10 cellular contexts compared by ENCODE assay signal in genomic region chr9:38022995-38023394, GRCh38. TPM values are rescaled to one million over a fixed set of nuclear protein-coding genes. Genes with fewer than 3 reads are reported as not detected.
DNase-seq lines count a peak whose midpoint lies in the region; ATAC-seq and TF ChIP-seq lines count a peak whose summit lies in the region.
"Had no signal": no experiment of that assay in that cellular context is flagged by ENCODE, and none has a peak within 500 bp of the region (broad histone marks: within the 10 kb centered on the region; RNA-seq: fewer than 3 reads in every experiment).

No MANE protein-coding gene starts in this region.

- DNase-seq in LNCaP clone FGC (ENCODE audit: low read depth) (peak; percentile 95), SHP77 (lab: John Stamatoyannopoulos, UW) (peak; percentile 55 to 83), left lobe of liver (ENCODE audit: low spot score) (peak; percentile 87), stomach (peak; percentile 82)
- no peak for DNase-seq in activated CD4-positive, alpha-beta T cell treated with anti-CD3 and anti-CD28 coated beads, Interleukin-2, amount 10 ng/mL, durations not matched to agents 24 days and 14 days
- DNase-seq in stimulated activated CD8-positive, alpha-beta memory T cell treated with anti-CD3 and anti-CD28 coated beads, Interleukin-4, amount 100 ng/mL, for 48 hours, result no peak
- no peak for DNase-seq in activated CD8-positive, alpha-beta memory T cell treated with anti-CD3 and anti-CD28 coated beads, Interleukin-2, amount 50 U/mL, for 48 hours
- DNase-seq: KG1; stimulated activated naive B cell treated with anti-CD40 and anti-IgM and Interleukin-4, amounts not matched to agents 10 μg/mL and 1 μg/mL and 100 μg/mL, for 72 hours had no signal

- H3K4me1 Mint-ChIP-seq in activated CD4-positive, alpha-beta T cell treated with anti-CD3 and anti-CD28 coated beads, Interleukin-2, amount 10 ng/mL, durations not matched to agents 24 days and 14 days, result no peaks in the 10 kb centered on the region

- H3K4me1 ChIP-seq in stomach, result peaks cover 64 to 97% (median 82%) of the 10 kb centered on the region in 4 donors

- no peak for TF ChIP-seq POLR2A in stomach (IDR thresholded peaks at IDR 0.05)

- H3K36me3 Mint-ChIP-seq in activated CD4-positive, alpha-beta T cell treated with anti-CD3 and anti-CD28 coated beads, Interleukin-2, amount 10 ng/mL, durations not matched to agents 24 days and 14 days (ENCODE audit: low read depth), result no peaks in the 10 kb centered on the region
- H3K36me3 Mint-ChIP-seq: stimulated activated naive B cell treated with anti-CD40 and anti-IgM and Interleukin-4, amounts not matched to agents 10 μg/mL and 1 μg/mL and 100 μg/mL, for 72 hours had no signal

- H3K27ac Mint-ChIP-seq in activated CD4-positive, alpha-beta T cell treated with anti-CD3 and anti-CD28 coated beads, Interleukin-2, amount 10 ng/mL, durations not matched to agents 24 days and 14 days, result no peak overlapping the region
- H3K27ac Mint-ChIP-seq: stimulated activated naive B cell treated with anti-CD40 and anti-IgM and Interleukin-4, amounts not matched to agents 10 μg/mL and 1 μg/mL and 100 μg/mL, for 72 hours had no signal

- ATAC-seq in left lobe of liver (peak; percentile 75), HG03521 (IDR thresholded peaks at IDR 0.05; ENCODE audit: unreplicated experiment) (no peak)
- ATAC-seq: stimulated activated naive B cell treated with anti-CD40 and anti-IgM and Interleukin-4, amounts not matched to agents 10 μg/mL and 1 μg/mL and 100 μg/mL, for 72 hours had no signal

- 20 to 40% (median 21%) methylated on average over 4 to 8 of the region's 8 CpGs for WGBS in stomach, 5 donors

- intact Hi-C loops in stomach (cut with DNase I; ENCODE audit: low total_unique reads), result no loop called here
- intact Hi-C loops in activated CD4-positive, alpha-beta T cell treated with anti-CD3 and anti-CD28 coated beads, Interleukin-2, amount 10 ng/mL, durations not matched to agents 24 days and 14 days (cut with micrococcal nuclease), result no loop called here

- no peaks in the 10 kb centered on the region for H3K27me3 ChIP-seq in stomach

- H3K4me3 ChIP-seq in LNCaP clone FGC (ENCODE audit: low read depth, low read length) (peak overlapping the region; percentile 12; the same call in 1 of the 2 replicates), stomach (no peak overlapping the region)

- no peaks in the 10 kb centered on the region for H3K9me3 ChIP-seq in stomach

- H3K9me3 Mint-ChIP-seq in activated CD4-positive, alpha-beta T cell treated with anti-CD3 and anti-CD28 coated beads, Interleukin-2, amount 10 ng/mL, durations not matched to agents 24 days and 14 days, result no peaks in the 10 kb centered on the region
- H3K9me3 Mint-ChIP-seq: stimulated activated naive B cell treated with anti-CD40 and anti-IgM and Interleukin-4, amounts not matched to agents 10 μg/mL and 1 μg/mL and 100 μg/mL, for 72 hours had no signal

- TF ChIP-seq CTCF in LNCaP clone FGC (IDR thresholded peaks at IDR 0.05; ENCODE audit: control insufficient read depth, extremely low read depth, insufficient read depth) (no peak), stomach (IDR thresholded peaks at IDR 0.05) (no peak)

- TF ChIP-seq EP300 in stomach (IDR thresholded peaks at IDR 0.05), result no peak

- no peaks in the 10 kb centered on the region for H3K36me3 ChIP-seq in stomach

- peaks cover 2% of the 10 kb centered on the region for H3K27me3 Mint-ChIP-seq in activated CD4-positive, alpha-beta T cell treated with anti-CD3 and anti-CD28 coated beads, Interleukin-2, amount 10 ng/mL, durations not matched to agents 24 days and 14 days

- H3K27ac ChIP-seq in stomach, result peak overlapping the region; percentile 25 to 80 (median 73)

- no peak overlapping the region for H3K4me3 Mint-ChIP-seq in activated CD4-positive, alpha-beta T cell treated with anti-CD3 and anti-CD28 coated beads, Interleukin-2, amount 10 ng/mL, durations not matched to agents 24 days and 14 days
- H3K4me3 Mint-ChIP-seq: stimulated activated naive B cell treated with anti-CD40 and anti-IgM and Interleukin-4, amounts not matched to agents 10 μg/mL and 1 μg/mL and 100 μg/mL, for 72 hours had no signal

RNA-seq across cellular contexts. Expression of gene SHB, which starts 46.0 kb away (rescaled TPM):
- total RNA-seq in left lobe of liver (14.1 TPM), stomach (10 to 100 TPM in 3 of 5 donors, 1 to 10 TPM in 2; 3.5 to 37.7 (median 14.8) TPM)
- 1 to 10 TPM; 6.7 to 9.0 (median 7.3) TPM for polyA plus RNA-seq in stomach
- 1.6 and 2.1 TPM in 2 replicates for total RNA-seq in activated CD4-positive, alpha-beta T cell treated with anti-CD3 and anti-CD28 coated beads, Interleukin-2, amount 10 ng/mL, durations not matched to agents 24 days and 14 days

Comparison
In these comparisons a context has a peak if more than half of its experiments do, and no peak if none do; other contexts are left out.
1. DNase-seq: peak in LNCaP clone FGC (single experiment), SHP77 (2 of 2), left lobe of liver (single experiment) and stomach (single experiment); none in activated CD4-positive, alpha-beta T cell treated with anti-CD3 and anti-CD28 coated beads, Interleukin-2, amount 10 ng/mL, durations not matched to agents 24 days and 14 days (single experiment), stimulated activated CD8-positive, alpha-beta memory T cell treated with anti-CD3 and anti-CD28 coated beads, Interleukin-4, amount 100 ng/mL, for 48 hours (single experiment) and activated CD8-positive, alpha-beta memory T cell treated with anti-CD3 and anti-CD28 coated beads, Interleukin-2, amount 50 U/mL, for 48 hours (single experiment).